8 cellular contexts compared by ENCODE assay signal in genomic region chr19:18322759-18323460, GRCh38. TPM values are rescaled to one million over a fixed set of nuclear protein-coding genes. Genes with fewer than 3 reads are reported as not detected.
DNase-seq lines count a peak whose midpoint lies in the region; ATAC-seq and TF ChIP-seq lines count a peak whose summit lies in the region.

Gene LSM4 (minus strand): TSS chr19:18323076. CDS start chr19:18323020, 56 bp downstream.

- H3K27ac Mint-ChIP-seq in activated CD4-positive, alpha-beta T cell treated with anti-CD3 and anti-CD28 coated beads, Interleukin-2, amount 10 ng/mL, durations not matched to agents 24 days and 14 days: peak within 1 kb of the TSS; percentile 95

- H3K4me3 Mint-ChIP-seq in activated CD4-positive, alpha-beta T cell treated with anti-CD3 and anti-CD28 coated beads, Interleukin-2, amount 10 ng/mL, durations not matched to agents 24 days and 14 days: peak within 1 kb of the TSS; percentile 96

- H3K27ac ChIP-seq in C4-2B: peak within 1 kb of the TSS; percentile 90
- peak within 1 kb of the TSS; percentile 65 to 92 for H3K27ac ChIP-seq in coronary artery

- peaks cover 29% of the 10 kb centered on the region for H3K36me3 Mint-ChIP-seq in activated CD4-positive, alpha-beta T cell treated with anti-CD3 and anti-CD28 coated beads, Interleukin-2, amount 10 ng/mL, durations not matched to agents 24 days and 14 days (ENCODE audit: low read depth)

- intact Hi-C loops in activated CD4-positive, alpha-beta T cell treated with anti-CD3 and anti-CD28 coated beads, Interleukin-2, amount 10 ng/mL, durations not matched to agents 24 days and 14 days (cut with micrococcal nuclease): loop anchor here (1.0 to 2.0 kb wide), 5 partner anchors 19 to 130 kb away; partner anchors contain the start of genes MPV17L2 and RAB3A
- intact Hi-C loops in left colon (cut with DNase I, micrococcal nuclease): loop anchor here in 1 of 2 donors (10.0 kb wide), 1 partner anchor 118 kb away; the partner anchor contains the start of gene RAB3A

- H3K4me3 ChIP-seq in coronary artery: peak within 1 kb of the TSS; percentile 84

- H3K4me1 Mint-ChIP-seq in activated CD4-positive, alpha-beta T cell treated with anti-CD3 and anti-CD28 coated beads, Interleukin-2, amount 10 ng/mL, durations not matched to agents 24 days and 14 days: peaks cover 48% of the 10 kb centered on the region

- no peaks in the 10 kb centered on the region for H3K9me3 Mint-ChIP-seq in activated CD4-positive, alpha-beta T cell treated with anti-CD3 and anti-CD28 coated beads, Interleukin-2, amount 10 ng/mL, durations not matched to agents 24 days and 14 days

- no peaks in the 10 kb centered on the region for H3K27me3 Mint-ChIP-seq in activated CD4-positive, alpha-beta T cell treated with anti-CD3 and anti-CD28 coated beads, Interleukin-2, amount 10 ng/mL, durations not matched to agents 24 days and 14 days

- DNase-seq in NCI-H526 treated with DMSO at 0.1 percent for 48 hours (lab: John Stamatoyannopoulos, UW) (peak; percentile 81), coronary artery (ENCODE audit: low spot score) (peak; percentile 99), left colon (peak; percentile 99 to 100)
- peak; percentile 100 for DNase-seq in activated CD4-positive, alpha-beta T cell treated with anti-CD3 and anti-CD28 coated beads, Interleukin-2, amount 10 ng/mL, durations not matched to agents 24 days and 14 days
- DNase-seq in stimulated activated CD4-positive, alpha-beta T cell treated with anti-CD3 and anti-CD28 coated beads, Interleukin-1b, Interleukin-23, amount 100 ng/mL, for 48 hours: peak; percentile 100

- TF ChIP-seq CTCF in C4-2B (conservative IDR thresholded peaks at IDR 0.05) (no peak), coronary artery (IDR thresholded peaks at IDR 0.05) (no peak)

- ATAC-seq in GM19328 (IDR thresholded peaks at IDR 0.05; ENCODE audit: unreplicated experiment): peak; percentile 91
- ATAC-seq in HG03520 (IDR thresholded peaks at IDR 0.05; ENCODE audit: unreplicated experiment): peak; percentile 91
- peak; percentile 64 for ATAC-seq in left colon

RNA-seq across cellular contexts. Expression of gene LSM4, which starts in this region (rescaled TPM):
- total RNA-seq in activated CD4-positive, alpha-beta T cell treated with anti-CD3 and anti-CD28 coated beads, Interleukin-2, amount 10 ng/mL, durations not matched to agents 24 days and 14 days: 217 and 225 TPM in 2 replicates
- 100 to 1,000 TPM; 106 to 148 TPM for total RNA-seq in left colon

Comparison
In these comparisons a context has a peak if more than half of its experiments do, and no peak if none do; other contexts are left out.
1. Peak in every context shown above with its lines: DNase-seq, ATAC-seq, H3K4me3 ChIP-seq and H3K27ac ChIP-seq.